8 cellular contexts compared by ENCODE assay signal in genomic region chr7:128425851-128426250, GRCh38. TPM values are rescaled to one million over a fixed set of nuclear protein-coding genes. Genes with fewer than 3 reads are reported as not detected.
DNase-seq lines count a peak whose midpoint lies in the region; ATAC-seq and TF ChIP-seq lines count a peak whose summit lies in the region.

No MANE protein-coding gene starts in this region.

- H3K36me3 ChIP-seq in prostate gland, result no peaks in the 10 kb centered on the region

- H3K27me3 Mint-ChIP-seq in glutamatergic neuron (ENCODE audit: unreplicated experiment), result peaks cover 7% of the 10 kb centered on the region

- H3K36me3 Mint-ChIP-seq in glutamatergic neuron (ENCODE audit: unreplicated experiment), result no peaks in the 10 kb centered on the region

- 49% methylated on average over 4 of the region's 4 CpGs for WGBS in prostate gland

- H3K9me3 ChIP-seq in prostate gland, result no peaks in the 10 kb centered on the region

- no peak overlapping the region for H3K27ac Mint-ChIP-seq in glutamatergic neuron (ENCODE audit: unreplicated experiment)

- no peak overlapping the region for H3K4me3 Mint-ChIP-seq in glutamatergic neuron (ENCODE audit: unreplicated experiment)

- no peak for TF ChIP-seq POLR2A in prostate gland (IDR thresholded peaks at IDR 0.05)

- H3K27me3 ChIP-seq in prostate gland (replicated peaks; ENCODE audit: insufficient read depth), result no peaks in the 10 kb centered on the region

- POLR2A ChIA-PET in RWPE1 (lab: Yijun Ruan, JAX; ENCODE audit: low non-redundant PET), result no interaction called here

- H3K27ac ChIP-seq in RWPE1 (no peak overlapping the region), prostate gland (no peak overlapping the region)

- intact Hi-C loops in prostate gland (cut with DNase I), result loop anchor here (2.0 kb wide), 1 partner anchor 31 kb away; no protein-coding TSS in a partner anchor

- peak; percentile 94 for TF ChIP-seq CTCF in RWPE1 (conservative IDR thresholded peaks at IDR 0.05; ENCODE audit: low read depth)
- TF ChIP-seq CTCF in glutamatergic neuron (IDR thresholded peaks at IDR 0.05; ENCODE audit: partially characterized antibody, unreplicated experiment), result peak; percentile 94
- peak; percentile 79 to 91 (median 85) for TF ChIP-seq CTCF in prostate gland (IDR thresholded peaks at IDR 0.05)

- peaks cover 2% of the 10 kb centered on the region for H3K9me3 Mint-ChIP-seq in glutamatergic neuron (ENCODE audit: unreplicated experiment)

- CTCF ChIA-PET in RWPE1 (lab: Yijun Ruan, JAX), result interaction anchor here (0.6 to 1.8 kb wide), 10 partner anchors 9 to 742 kb away, joined by 3 to 6 read pairs (median 4); partner anchors contain the start of genes GARIN1A and IMPDH1

- no peaks in the 10 kb centered on the region for H3K4me1 ChIP-seq in prostate gland (replicated peaks)

- no peak overlapping the region for H3K4me3 ChIP-seq in prostate gland

- DNase-seq in D341Med (ENCODE audit: low spot score) (peak; percentile 85), HuH-7.5 (ENCODE audit: low spot score) (peak; percentile 69), RWPE1 (ENCODE audit: low spot score) (peak; percentile 65), glutamatergic neuron (peak; percentile 83), prostate gland (ENCODE audit: low spot score) (peak; percentile 58)
- DNase-seq in activated effector memory CD4-positive, alpha-beta T cell treated with anti-CD3 and anti-CD28 coated beads, Interleukin-2, amount 50 U/mL, for 16 hours, result peak; percentile 93

- ATAC-seq in HG02610 (IDR thresholded peaks at IDR 0.05; ENCODE audit: unreplicated experiment) (no peak), HG03108 (IDR thresholded peaks at IDR 0.05; ENCODE audit: unreplicated experiment) (no peak)

- peaks cover 11% of the 10 kb centered on the region for H3K4me1 Mint-ChIP-seq in glutamatergic neuron (ENCODE audit: low read depth, unreplicated experiment)

RNA-seq across cellular contexts. Expression of gene IMPDH1, which starts 16.1 kb away (rescaled TPM):
- 81.7 TPM for total RNA-seq in glutamatergic neuron (ENCODE audit: unreplicated experiment)
- 10 to 100 TPM; 48.2 to 91.6 TPM for total RNA-seq in prostate gland

RNA-seq across cellular contexts. Expression of gene HILPDA, which starts 29.8 kb away (rescaled TPM):
- 24.9 TPM for total RNA-seq in glutamatergic neuron (ENCODE audit: unreplicated experiment)
- 10 to 100 TPM in 1 of 2 donors, 1 to 10 TPM in 1; 6.9 to 41.5 TPM for total RNA-seq in prostate gland

RNA-seq across cellular contexts. Expression of gene METTL2B, which starts 50.7 kb away (rescaled TPM):
- 40.9 TPM for total RNA-seq in glutamatergic neuron (ENCODE audit: unreplicated experiment)
- 10 to 100 TPM; 16.2 to 28.9 TPM for total RNA-seq in prostate gland
